ENCODE assay signal across 13 cellular contexts in genomic region chr1:31627301-31627929, GRCh38. TPM values are rescaled to one million over a fixed set of nuclear protein-coding genes. Genes with fewer than 3 reads are reported as not detected.
DNase-seq lines count a peak whose midpoint lies in the region; ATAC-seq, FAIRE-seq and TF ChIP-seq lines count a peak whose summit lies in the region.
"Had no signal": no experiment of that assay in that cellular context is flagged by ENCODE, and none has a peak within 500 bp of the region (broad histone marks: within the 10 kb centered on the region; RNA-seq: fewer than 3 reads in every experiment).

No MANE protein-coding gene starts in this region.

- no peak for FAIRE-seq in K562 (lab: Jason Lieb, UNC)
- FAIRE-seq: frontal cortex had no signal

- H3K27me3 Mint-ChIP-seq in WTC11 (ENCODE audit: low read depth), result no peaks in the 10 kb centered on the region

- ATAC-seq in K562 (no peak), right cardiac atrium (peak; percentile 73 to 75), WTC11 (no peak)

- no TSS peak for BruUV-seq in K562 (replicated peaks; lab: Mats Ljungman, UMichigan)

- H3K9ac ChIP-seq in K562 (ENCODE audit: insufficient read depth in 1 of 2, low read depth in 2 of 2, low read length in 2 of 2) (peak overlapping the region in 1 of 2 experiments; percentile 47; a peak in 1 of 4 replicates), skeletal muscle satellite cell (ENCODE audit: low read depth, low read length) (peak overlapping the region; percentile 3)

- H3K27ac ChIP-seq in K562 (ENCODE audit: extremely low read depth, low read depth, low read length), result no peak overlapping the region
- H3K27ac ChIP-seq in right cardiac atrium (ENCODE audit: low read length), result peak overlapping the region; percentile 86

- H3K27me3 ChIP-seq in K562 (ENCODE audit: control insufficient read depth in 2 of 2, insufficient read depth in 2 of 2, low read length in 2 of 2), result no peaks in the 10 kb centered on the region
- no peaks in the 10 kb centered on the region for H3K27me3 ChIP-seq in right cardiac atrium (ENCODE audit: control insufficient read depth, insufficient read depth)
- no peaks in the 10 kb centered on the region for H3K27me3 ChIP-seq in skeletal muscle satellite cell (ENCODE audit: control insufficient read depth, insufficient read depth, low read length)

- CTCF ChIA-PET in K562 (lab: Yijun Ruan, JAX; ENCODE audit: low intra/inter-chr PET ratio) (no interaction called here), WTC11 (lab: Charles Lee) (interaction anchor here (0.8 to 2.8 kb wide), 4 partner anchors 9 to 161 kb away, joined by 4 to 14 read pairs (median 6); partner anchors contain the start of gene HCRTR1)

- no peaks in the 10 kb centered on the region for H3K9me3 ChIP-seq in K562 (replicated peaks; ENCODE audit: control insufficient read depth, insufficient read depth, low read depth, low read length)
- H3K9me3 ChIP-seq in right cardiac atrium (ENCODE audit: control insufficient read depth, low read length), result no peaks in the 10 kb centered on the region
- H3K9me3 ChIP-seq in skeletal muscle satellite cell (replicated peaks; ENCODE audit: low read length), result no peaks in the 10 kb centered on the region

- POLR2A ChIA-PET in K562 (lab: Yijun Ruan, JAX), result interaction anchor here (0.6 to 6.4 kb wide), 4 partner anchors 11 to 967 kb away, joined by 3 to 47 read pairs (median 6); partner anchors contain the start of gene PEF1
- POLR2A ChIA-PET in WTC11 (lab: Charles Lee), result interaction anchor here (0.5 kb wide), 1 partner anchor 480 kb away, joined by 5 read pairs; no protein-coding TSS in a partner anchor

- H3K4me2 ChIP-seq in K562 (ENCODE audit: insufficient read depth, low read length), result no peak overlapping the region
- H3K4me2 ChIP-seq in skeletal muscle satellite cell (ENCODE audit: low read length), result peak overlapping the region; percentile 70

- 48% methylated on average over 13 of the region's 13 CpGs for WGBS in K562 (ENCODE audit: insufficient coverage, low coverage, missing lambda C conversion rate)
- WGBS in right cardiac atrium, result 38% methylated on average over 13 of the region's 13 CpGs

- H3K4me1 Mint-ChIP-seq in WTC11, result 0 out of 2 replicates have a peak, but pooled peaks cover 4% of the 10 kb centered on the region

- no peak overlapping the region for H3K4me3 ChIP-seq in K562
- H3K4me3 ChIP-seq in right cardiac atrium (ENCODE audit: low read length), result no peak overlapping the region
- no peak overlapping the region for H3K4me3 ChIP-seq in skeletal muscle satellite cell (ENCODE audit: low read length)

- no peak overlapping the region for H3K27ac Mint-ChIP-seq in WTC11

- no peaks in the 10 kb centered on the region for H3K9me3 Mint-ChIP-seq in WTC11

- peak; percentile 84 for DNase-seq in DMS79 treated with DMSO at 0.1 percent for 48 hours (lab: John Stamatoyannopoulos, UW)
- DNase-seq in K562 (ENCODE audit: extremely low read depth in 1 of 4, low spot score in 3 of 4), result peak in 2 of 4 experiments; percentile 31
- DNase-seq in right cardiac atrium, result peak; percentile 74 to 88 (median 86)
- no peak for DNase-seq in WTC11 (ENCODE audit: low spot score)
- no peak for DNase-seq in SHP77 (lab: John Stamatoyannopoulos, UW)
- DNase-seq in HK-2 (ENCODE audit: unreplicated experiment), result no peak
- no peak for DNase-seq in NCI-H1092 treated with DMSO at 0.1 percent for 48 hours (lab: John Stamatoyannopoulos, UW)
- DNase-seq: activated CD4-positive, alpha-beta T cell treated with anti-CD3 and anti-CD28 coated beads, Interleukin-2, amount 50 U/mL, for 4 hours; NCI-H2081 had no signal

- H2AFZ ChIP-seq in K562 (ENCODE audit: low read depth, low read length), result no peak overlapping the region

- in situ Hi-C loops in K562 (cut with MboI), result no loop called here

- peaks cover 17% of the 10 kb centered on the region for H3K36me3 Mint-ChIP-seq in WTC11

- peaks cover 43% of the 10 kb centered on the region; the same call in 2 of the 3 replicates for H3K36me3 ChIP-seq in K562 (ENCODE audit: control insufficient read depth, insufficient read depth, low read length)
- H3K36me3 ChIP-seq in skeletal muscle satellite cell (ENCODE audit: insufficient read depth, low read length), result peaks cover 44% of the 10 kb centered on the region

- peaks cover 6% of the 10 kb centered on the region; the same call in 1 of the 2 replicates for H4K20me1 ChIP-seq in K562 (replicated peaks; ENCODE audit: control insufficient read depth, insufficient read depth, low read length)

- no peak for TF ChIP-seq EP300 in K562 (IDR thresholded peaks at IDR 0.05; ENCODE audit: low read length)

- intact Hi-C loops in K562 (cut with micrococcal nuclease), result no loop called here
- intact Hi-C loops in right cardiac atrium (cut with DNase I), result no loop called here

- no peak for TF ChIP-seq RAD21 in K562 (CRISPR knock-in tag; conservative IDR thresholded peaks at IDR 0.05 in 1 of 2, IDR thresholded peaks at IDR 0.05 in 1 of 2)

- H3K4me3 Mint-ChIP-seq in WTC11, result no peak overlapping the region
- H3K4me3 Mint-ChIP-seq: CD14-positive monocyte had no signal

- H3K79me2 ChIP-seq in K562 (ENCODE audit: control insufficient read depth, insufficient read depth, low read length), result no peaks in the 10 kb centered on the region

- H3K4me1 ChIP-seq in K562 (replicated peaks in 1 of 2; ENCODE audit: control insufficient read depth in 2 of 2, insufficient read depth in 2 of 2, low read length in 2 of 2), result peaks cover 0 to 15% of the 10 kb centered on the region in 2 experiments; a peak in 3 of 5 replicates
- H3K4me1 ChIP-seq in right cardiac atrium (ENCODE audit: control insufficient read depth, insufficient read depth, low read length), result peaks cover 9% of the 10 kb centered on the region
- H3K4me1 ChIP-seq in skeletal muscle satellite cell (ENCODE audit: control insufficient read depth, insufficient read depth, low read length), result peaks cover 33% of the 10 kb centered on the region

- TF ChIP-seq CTCF in K562 (IDR thresholded peaks at IDR 0.05 in 2 of 3, conservative IDR thresholded peaks at IDR 0.05 in 1 of 3; ENCODE audit: insufficient read depth in 2 of 3, low read depth in 1 of 3, low read length in 3 of 3) (no peak), WTC11 (IDR thresholded peaks at IDR 0.05) (no peak)

- no peaks in the 10 kb centered on the region for H3K9me1 ChIP-seq in K562 (ENCODE audit: control insufficient read depth, insufficient read depth, low read length)

- no peak for TF ChIP-seq POLR2A in K562 (conservative IDR thresholded peaks at IDR 0.05)

RNA-seq across cellular contexts. Expression of gene HCRTR1, which starts 9.9 kb away (rescaled TPM):
- total RNA-seq in K562 (2011; cell fraction: chromatin; rRNA removed; ENCODE audit: low replicate concordance), result not detected in 2 replicates
- total RNA-seq in K562 (2011; cell fraction: nucleolus; rRNA removed), result not detected in 2 replicates
- total RNA-seq in K562 (2011; cell fraction: nucleoplasm; rRNA removed), result not detected in 2 replicates
- total RNA-seq in K562 (2014; rRNA removed), result not detected in 2 replicates
- not detected in 2 replicates for total RNA-seq in K562 (2014; rRNA removed; fragmentation: Illumina TruSeq; extraction: Trizol)
- total RNA-seq in K562 (2015; rRNA removed; fragmentation: Illumina TruSeq; extraction: Trizol), result not detected in 2 replicates
- total RNA-seq in K562 (2021), result not detected in 2 replicates
- not detected in 2 replicates for polyA plus RNA-seq in K562 (2011; rRNA removed)
- polyA plus RNA-seq in K562 (2011; cell fraction: cytosol; rRNA removed), result not detected in 2 replicates
- polyA plus RNA-seq in K562 (2011; cell fraction: nucleus; rRNA removed), result not detected in 2 replicates
- not detected in 2 replicates for polyA plus RNA-seq in K562 (2012)
- polyA plus RNA-seq in K562 (2014; fragmentation: Illumina TruSeq; extraction: Trizol), result not detected in 2 replicates
- not detected for polyA plus RNA-seq in K562 (2014; fragmentation: Nextera tagmentation; extraction: Ambion mirVana)
- polyA plus RNA-seq in K562 (2014; rRNA removed), result not detected in 2 replicates
- polyA minus RNA-seq in K562 (2011; rRNA and poly(A)+ RNA removed), result not detected in 2 replicates
- not detected in 2 replicates for polyA minus RNA-seq in K562 (2011; cell fraction: cytosol; rRNA and poly(A)+ RNA removed)
- not detected in 2 replicates for polyA minus RNA-seq in K562 (2011; cell fraction: nucleus; rRNA and poly(A)+ RNA removed)
- under 1 TPM in 2 of 4 donors, not detected in 2; 0.14 to 0.37 TPM for total RNA-seq in right cardiac atrium
- polyA plus RNA-seq in right cardiac atrium, result 0.18 TPM
- not detected in 2 replicates for total RNA-seq in skeletal muscle satellite cell (2012; rRNA removed)
- total RNA-seq in WTC11 (2021), result 0.13 to 0.23 TPM (median 0.14 TPM) in 3 replicates
- total RNA-seq: SK-MEL-5 had no signal
- polyA plus RNA-seq: CD14-positive monocyte had no signal

RNA-seq across cellular contexts. Expression of gene PEF1, which starts 17.3 kb away (rescaled TPM):
- 15.8 and 31.8 TPM in 2 replicates for total RNA-seq in K562 (2011; cell fraction: chromatin; rRNA removed; ENCODE audit: low replicate concordance)
- 33.0 and 33.2 TPM in 2 replicates for total RNA-seq in K562 (2011; cell fraction: nucleolus; rRNA removed)
- 32.8 and 35.6 TPM in 2 replicates for total RNA-seq in K562 (2011; cell fraction: nucleoplasm; rRNA removed)
- 76.6 and 87.6 TPM in 2 replicates for total RNA-seq in K562 (2014; rRNA removed)
- total RNA-seq in K562 (2014; rRNA removed; fragmentation: Illumina TruSeq; extraction: Trizol), result 39.4 and 46.0 TPM in 2 replicates
- 48.8 and 49.1 TPM in 2 replicates for total RNA-seq in K562 (2015; rRNA removed; fragmentation: Illumina TruSeq; extraction: Trizol)
- total RNA-seq in K562 (2021), result 61.0 and 61.9 TPM in 2 replicates
- 73.7 and 104 TPM in 2 replicates for polyA plus RNA-seq in K562 (2011; rRNA removed)
- polyA plus RNA-seq in K562 (2011; cell fraction: cytosol; rRNA removed), result 124 and 143 TPM in 2 replicates
- 54.6 and 59.0 TPM in 2 replicates for polyA plus RNA-seq in K562 (2011; cell fraction: nucleus; rRNA removed)
- 51.6 and 78.2 TPM in 2 replicates for polyA plus RNA-seq in K562 (2012)
- 95.5 and 97.8 TPM in 2 replicates for polyA plus RNA-seq in K562 (2014; fragmentation: Illumina TruSeq; extraction: Trizol)
- polyA plus RNA-seq in K562 (2014; fragmentation: Nextera tagmentation; extraction: Ambion mirVana), result 10 to 100 TPM; 26.3 to 33.0 TPM
- polyA plus RNA-seq in K562 (2014; rRNA removed), result 78.2 and 82.5 TPM in 2 replicates
- polyA minus RNA-seq in K562 (2011; rRNA and poly(A)+ RNA removed), result 64.1 and 71.1 TPM in 2 replicates
- 46.2 and 46.7 TPM in 2 replicates for polyA minus RNA-seq in K562 (2011; cell fraction: cytosol; rRNA and poly(A)+ RNA removed)
- 14.0 and 23.8 TPM in 2 replicates for polyA minus RNA-seq in K562 (2011; cell fraction: nucleus; rRNA and poly(A)+ RNA removed)
- total RNA-seq in right cardiac atrium, result 10 to 100 TPM; 38.6 to 46.0 (median 42.2) TPM
- 47.7 TPM for polyA plus RNA-seq in right cardiac atrium
- 59.0 and 60.8 TPM in 2 replicates for total RNA-seq in skeletal muscle satellite cell (2012; rRNA removed)
- total RNA-seq in WTC11 (2021), result 33.7 to 37.0 TPM (median 35.5 TPM) in 3 replicates

RNA-seq across cellular contexts. Expression of gene TINAGL1, which starts 51.1 kb away (rescaled TPM):
- total RNA-seq in K562 (2011; cell fraction: chromatin; rRNA removed; ENCODE audit: low replicate concordance), result 1.2 and 2.6 TPM in 2 replicates
- total RNA-seq in K562 (2011; cell fraction: nucleolus; rRNA removed), result 2.2 and 2.4 TPM in 2 replicates
- total RNA-seq in K562 (2011; cell fraction: nucleoplasm; rRNA removed), result 0.81 and 1.8 TPM in 2 replicates
- total RNA-seq in K562 (2014; rRNA removed), result 0.05 and 0.53 TPM in 2 replicates
- 0.07 TPM in 1 of 2 replicates, not detected in the other for total RNA-seq in K562 (2014; rRNA removed; fragmentation: Illumina TruSeq; extraction: Trizol)
- total RNA-seq in K562 (2015; rRNA removed; fragmentation: Illumina TruSeq; extraction: Trizol), result not detected in 2 replicates
- total RNA-seq in K562 (2021), result 0.27 and 0.67 TPM in 2 replicates
- polyA plus RNA-seq in K562 (2011; rRNA removed), result 0.35 and 1.2 TPM in 2 replicates
- 0.78 and 3.1 TPM in 2 replicates for polyA plus RNA-seq in K562 (2011; cell fraction: cytosol; rRNA removed)
- polyA plus RNA-seq in K562 (2011; cell fraction: nucleus; rRNA removed), result 1.3 and 5.8 TPM in 2 replicates
- polyA plus RNA-seq in K562 (2012), result 0.22 and 0.26 TPM in 2 replicates
- 0.14 TPM in 1 of 2 replicates, not detected in the other for polyA plus RNA-seq in K562 (2014; fragmentation: Illumina TruSeq; extraction: Trizol)
- not detected for polyA plus RNA-seq in K562 (2014; fragmentation: Nextera tagmentation; extraction: Ambion mirVana)
- 0.04 and 0.16 TPM in 2 replicates for polyA plus RNA-seq in K562 (2014; rRNA removed)
- 1.1 TPM in 1 of 2 replicates, not detected in the other for polyA minus RNA-seq in K562 (2011; rRNA and poly(A)+ RNA removed)
- 1.1 and 2.3 TPM in 2 replicates for polyA minus RNA-seq in K562 (2011; cell fraction: cytosol; rRNA and poly(A)+ RNA removed)
- polyA minus RNA-seq in K562 (2011; cell fraction: nucleus; rRNA and poly(A)+ RNA removed), result 0.56 and 1.6 TPM in 2 replicates
- 100 to 1,000 TPM in 3 of 4 donors, 10 to 100 TPM in 1; 94.7 to 141 (median 122) TPM for total RNA-seq in right cardiac atrium
- polyA plus RNA-seq in right cardiac atrium, result 186 TPM
- total RNA-seq in skeletal muscle satellite cell (2012; rRNA removed), result 1.0 and 1.1 TPM in 2 replicates
- total RNA-seq in WTC11 (2021), result 7.2 to 8.4 TPM (median 8.4 TPM) in 3 replicates
- total RNA-seq: SK-MEL-5 had no signal
- polyA plus RNA-seq: CD14-positive monocyte had no signal

Comparison
In these comparisons a context has a peak if more than half of its experiments do, and no peak if none do; other contexts are left out.
1. DNase-seq: peak in DMS79 treated with DMSO at 0.1 percent for 48 hours (single experiment) and right cardiac atrium (3 of 3); none in WTC11 (single experiment), SHP77 (0 of 2), HK-2 (single experiment) and NCI-H1092 treated with DMSO at 0.1 percent for 48 hours (single experiment).
2. ATAC-seq: peak in right cardiac atrium (2 of 2); none in K562 (single experiment) and WTC11 (single experiment).
3. RNA of gene TINAGL1, which starts 51.1 kb away (total RNA-seq): 94.7 to 141 TPM in right cardiac atrium; 7.2 to 8.4 TPM in WTC11 and 0.05 to 2.6 TPM in K562; every median in the first group is over 10 times any median in the second.